Comparison of ENCODE assay signal across 8 cellular contexts in genomic region chr10:29535012-29535777, GRCh38.
A peak's percentile ranks its signal among the peaks of the same experiment; 100 is the strongest.
DNase-seq lines count a peak whose midpoint lies in the region; ATAC-seq and TF ChIP-seq lines count a peak whose summit lies in the region.

No MANE protein-coding gene starts in this region.

- peak; percentile 40 to 64 (median 51) for TF ChIP-seq CTCF in adrenal gland (IDR thresholded peaks at IDR 0.05)
- peak; percentile 72 for TF ChIP-seq CTCF in hepatocyte (IDR thresholded peaks at IDR 0.05; ENCODE audit: poor library complexity)
- TF ChIP-seq CTCF in CD4-positive, alpha-beta T cell (IDR thresholded peaks at IDR 0.05), result no peak

- H3K36me3 Mint-ChIP-seq in activated CD4-positive, alpha-beta T cell treated with anti-CD3 and anti-CD28 coated beads for 36 hours (ENCODE audit: low read depth), result peaks cover 8% of the 10 kb centered on the region
- peaks cover 38% of the 10 kb centered on the region for H3K36me3 Mint-ChIP-seq in T-cell
- peaks cover 65% of the 10 kb centered on the region for H3K36me3 Mint-ChIP-seq in CD4-positive, alpha-beta T cell (ENCODE audit: low read depth)

- ATAC-seq in activated CD4-positive, alpha-beta T cell treated with anti-CD3 and anti-CD28 coated beads for 36 hours, result peak; percentile 26
- ATAC-seq in HG02981 (IDR thresholded peaks at IDR 0.05; ENCODE audit: unreplicated experiment) (no peak), T-cell (replicated peaks in 1 of 4) (no peak)
- no peak for ATAC-seq in CD4-positive, alpha-beta T cell (ENCODE audit: poor library complexity)

- peak in 1 of 2 donors; percentile 31 for TF ChIP-seq POLR2A in adrenal gland (IDR thresholded peaks at IDR 0.05)

- 55 to 61% (median 58%) methylated on average over 11 of the region's 11 CpGs for WGBS in adrenal gland, 4 donors
- WGBS in hepatocyte (ENCODE audit: low lambda C conversion rate, missing lambda C conversion rate), result 28% methylated on average over 11 of the region's 11 CpGs

- H3K27ac Mint-ChIP-seq in activated CD4-positive, alpha-beta T cell treated with anti-CD3 and anti-CD28 coated beads for 36 hours, result no peak overlapping the region
- H3K27ac Mint-ChIP-seq in T-cell, result no peak overlapping the region
- no peak overlapping the region for H3K27ac Mint-ChIP-seq in CD4-positive, alpha-beta T cell

- peak overlapping the region in 3 of 5 donors; percentile 43 to 72 (median 60) for H3K27ac ChIP-seq in adrenal gland
- H3K27ac ChIP-seq in hepatocyte, result peak overlapping the region; percentile 54
- no peak overlapping the region for H3K27ac ChIP-seq in CD4-positive, alpha-beta T cell (ENCODE audit: low read depth, low read length)

- no peaks in the 10 kb centered on the region for H3K9me3 Mint-ChIP-seq in activated CD4-positive, alpha-beta T cell treated with anti-CD3 and anti-CD28 coated beads for 36 hours (ENCODE audit: low read depth)
- no peaks in the 10 kb centered on the region for H3K9me3 Mint-ChIP-seq in T-cell
- no peaks in the 10 kb centered on the region for H3K9me3 Mint-ChIP-seq in CD4-positive, alpha-beta T cell

- H3K27me3 ChIP-seq in adrenal gland (no peaks in the 10 kb centered on the region), hepatocyte (no peaks in the 10 kb centered on the region), skeletal muscle satellite cell (ENCODE audit: control insufficient read depth, insufficient read depth, low read length) (no peaks in the 10 kb centered on the region)
- no peaks in the 10 kb centered on the region for H3K27me3 ChIP-seq in CD4-positive, alpha-beta T cell (ENCODE audit: control insufficient read depth, insufficient read depth, low read length)

- peaks cover 0 to 8% of the 10 kb centered on the region in 2 donors for H3K4me1 ChIP-seq in adrenal gland (replicated peaks in 1 of 2)
- peaks cover 21% of the 10 kb centered on the region for H3K4me1 ChIP-seq in hepatocyte (ENCODE audit: insufficient read depth)
- H3K4me1 ChIP-seq in skeletal muscle satellite cell (ENCODE audit: control insufficient read depth, insufficient read depth, low read length), result peaks cover 20% of the 10 kb centered on the region

- peak; percentile 22 for DNase-seq in activated CD4-positive, alpha-beta T cell treated with anti-CD3 and anti-CD28 coated beads for 36 hours
- no peak for DNase-seq in activated CD4-positive, alpha-beta T cell treated with anti-CD3 and anti-CD28 coated beads, Interleukin-2, amount 50 U/mL, for 4 hours
- DNase-seq in adrenal gland, result peak; percentile 33 to 69 (median 55)
- peak; percentile 81 for DNase-seq in hepatocyte (ENCODE audit: low spot score)
- no peak for DNase-seq in T-cell
- DNase-seq in CD4-positive, alpha-beta T cell, result no peak

- H3K4me3 ChIP-seq in adrenal gland, result peak overlapping the region in 1 of 4 donors; percentile 17
- no peak overlapping the region for H3K4me3 ChIP-seq in hepatocyte
- peak overlapping the region; percentile 56 for H3K4me3 ChIP-seq in skeletal muscle satellite cell (ENCODE audit: low read length)

- CTCF ChIA-PET in activated CD4-positive, alpha-beta T cell treated with anti-CD3 and anti-CD28 coated beads for 36 hours (lab: Charles Lee), result interaction anchor here (0.5 to 1.4 kb wide), 3 partner anchors 23 to 257 kb away, joined by 4 read pairs; no protein-coding TSS in a partner anchor
- CTCF ChIA-PET in T-cell (lab: Charles Lee), result no interaction called here
- CTCF ChIA-PET in CD4-positive, alpha-beta T cell (lab: Charles Lee), result no interaction called here

- H4K20me1 ChIP-seq in hepatocyte (ENCODE audit: insufficient read depth, poor library complexity, severe bottlenecking), result no peaks in the 10 kb centered on the region

- no peaks in the 10 kb centered on the region for H3K9me2 ChIP-seq in hepatocyte (replicated peaks; ENCODE audit: insufficient read depth)

- H3K4me1 Mint-ChIP-seq in activated CD4-positive, alpha-beta T cell treated with anti-CD3 and anti-CD28 coated beads for 36 hours, result peaks cover 5% of the 10 kb centered on the region
- H3K4me1 Mint-ChIP-seq in T-cell, result peaks cover 1 to 6% (median 2%) of the 10 kb centered on the region in 3 donors
- H3K4me1 Mint-ChIP-seq in CD4-positive, alpha-beta T cell (ENCODE audit: low read depth), result peaks cover 8% of the 10 kb centered on the region

- H3K9ac ChIP-seq in skeletal muscle satellite cell (ENCODE audit: low read depth, low read length), result peak overlapping the region; percentile 53

- H3K4me2 ChIP-seq in hepatocyte (peak overlapping the region; percentile 57), skeletal muscle satellite cell (ENCODE audit: low read length) (peak overlapping the region; percentile 78)

- H3K36me3 ChIP-seq in adrenal gland (replicated peaks in 1 of 2) (no peaks in the 10 kb centered on the region), hepatocyte (replicated peaks; ENCODE audit: insufficient read depth, low read depth) (no peaks in the 10 kb centered on the region), skeletal muscle satellite cell (ENCODE audit: insufficient read depth, low read length) (no peaks in the 10 kb centered on the region)

- peaks cover 17% of the 10 kb centered on the region for H3K79me2 ChIP-seq in hepatocyte

- H2AFZ ChIP-seq in hepatocyte, result peak overlapping the region; percentile 11

- intact Hi-C loops in activated CD4-positive, alpha-beta T cell treated with anti-CD3 and anti-CD28 coated beads for 36 hours (cut with DNase I, micrococcal nuclease), result loop anchor here in 1 of 2 experiments (10.0 kb wide), 1 partner anchor 200 kb away; no protein-coding TSS in a partner anchor
- intact Hi-C loops in adrenal gland (cut with DNase I), result loop anchor here in 1 of 2 donors (10.0 kb wide), 1 partner anchor 310 kb away; no protein-coding TSS in a partner anchor
- intact Hi-C loops in CD4-positive, alpha-beta T cell (cut with DNase I, micrococcal nuclease), result no loop called here

- no peak overlapping the region for H3K4me3 Mint-ChIP-seq in activated CD4-positive, alpha-beta T cell treated with anti-CD3 and anti-CD28 coated beads for 36 hours
- no peak overlapping the region for H3K4me3 Mint-ChIP-seq in T-cell
- H3K4me3 Mint-ChIP-seq in CD4-positive, alpha-beta T cell, result no peak overlapping the region

- H3K9me3 ChIP-seq in adrenal gland (replicated peaks in 1 of 3), result no peaks in the 10 kb centered on the region
- H3K9me3 ChIP-seq in hepatocyte (ENCODE audit: low read depth), result no peaks in the 10 kb centered on the region
- no peaks in the 10 kb centered on the region for H3K9me3 ChIP-seq in skeletal muscle satellite cell (replicated peaks; ENCODE audit: low read length)
- no peaks in the 10 kb centered on the region for H3K9me3 ChIP-seq in CD4-positive, alpha-beta T cell (ENCODE audit: control insufficient read depth, low read length)

- no peaks in the 10 kb centered on the region for H3K27me3 Mint-ChIP-seq in activated CD4-positive, alpha-beta T cell treated with anti-CD3 and anti-CD28 coated beads for 36 hours
- H3K27me3 Mint-ChIP-seq in T-cell, result no peaks in the 10 kb centered on the region
- H3K27me3 Mint-ChIP-seq in CD4-positive, alpha-beta T cell, result no peaks in the 10 kb centered on the region

- POLR2A ChIA-PET in activated CD4-positive, alpha-beta T cell treated with anti-CD3 and anti-CD28 coated beads for 36 hours (lab: Charles Lee), result no interaction called here
- POLR2A ChIA-PET in T-cell (lab: Charles Lee), result interaction anchor here in 1 of 2 donors (0.5 kb wide), 1 partner anchor 1786 kb away, joined by 4 read pairs; no protein-coding TSS in a partner anchor
- POLR2A ChIA-PET in CD4-positive, alpha-beta T cell (lab: Charles Lee), result no interaction called here

Comparison
In these comparisons a context has a peak if more than half of its experiments do, and no peak if none do; other contexts are left out.
1. DNase-seq: peak in activated CD4-positive, alpha-beta T cell treated with anti-CD3 and anti-CD28 coated beads for 36 hours (single experiment), adrenal gland (7 of 7) and hepatocyte (single experiment); none in activated CD4-positive, alpha-beta T cell treated with anti-CD3 and anti-CD28 coated beads, Interleukin-2, amount 50 U/mL, for 4 hours (0 of 2), T-cell (0 of 34) and CD4-positive, alpha-beta T cell (0 of 10).